Comparison of ENCODE assay signal across 8 cellular contexts in genomic region chr17:58352018-58352842, GRCh38. TPM values are rescaled to one million over a fixed set of nuclear protein-coding genes. Genes with fewer than 3 reads are reported as not detected.
A peak's percentile ranks its signal among the peaks of the same experiment; 100 is the strongest.
DNase-seq lines count a peak whose midpoint lies in the region; ATAC-seq and TF ChIP-seq lines count a peak whose summit lies in the region.

Gene SUPT4H1, minus strand, starts transcription at chr17:58352201. Its CDS starts 66 bp downstream, at chr17:58352135.

- peak within 1 kb of the TSS; percentile 92 to 95 for H3K27ac ChIP-seq in testis

- no peaks in the 10 kb centered on the region for H3K9me3 ChIP-seq in testis

- H3K36me3 ChIP-seq in testis (ENCODE audit: low read depth, missing control alignments), result no peaks in the 10 kb centered on the region

- no peaks in the 10 kb centered on the region for H3K9me3 Mint-ChIP-seq in activated naive CD8-positive, alpha-beta T cell (ENCODE audit: low read depth)

- 0% methylated on average over 44 to 63 of the region's 63 CpGs for WGBS in testis, 2 donors

- TF ChIP-seq CTCF in omental fat pad (IDR thresholded peaks at IDR 0.05) (no peak), testis (IDR thresholded peaks at IDR 0.05) (no peak)

- no peaks in the 10 kb centered on the region for H3K27me3 ChIP-seq in testis

- peak within 1 kb of the TSS; percentile 100 for H3K4me3 Mint-ChIP-seq in activated naive CD8-positive, alpha-beta T cell

- intact Hi-C loops in testis (cut with DNase I; ENCODE audit: low total_unique reads), result no loop called here

- peak; percentile 80 for DNase-seq in NCI-H1048 (lab: John Stamatoyannopoulos, UW)
- peak; percentile 36 for DNase-seq in glomerular endothelial cell (ENCODE audit: extremely low read depth, low read depth, low spot score)
- DNase-seq in omental fat pad (ENCODE audit: low spot score), result no peak
- DNase-seq in testis, result peak; percentile 91

- H3K36me3 Mint-ChIP-seq in activated naive CD8-positive, alpha-beta T cell, result peaks cover 21% of the 10 kb centered on the region

- H3K27ac Mint-ChIP-seq in activated naive CD8-positive, alpha-beta T cell, result peak within 1 kb of the TSS; percentile 99

- peak within 1 kb of the TSS; percentile 75 to 98 for H3K4me3 ChIP-seq in testis

- ATAC-seq in HG02610 (IDR thresholded peaks at IDR 0.05; ENCODE audit: unreplicated experiment) (peak; percentile 90), SK-N-SH treated with all-trans-retinoic acid at 6 μM for 48 hours (peak; percentile 97), omental fat pad (ENCODE audit: low FRiP score) (peak; percentile 93)

- TF ChIP-seq POLR2A in GM10847 (IDR thresholded peaks at IDR 0.05; ENCODE audit: extremely low read depth, insufficient read length) (peak; percentile 91), testis (IDR thresholded peaks at IDR 0.05) (peak; percentile 73)

- H3K27me3 Mint-ChIP-seq in activated naive CD8-positive, alpha-beta T cell, result no peaks in the 10 kb centered on the region

- H3K4me1 ChIP-seq in testis, result peaks cover 7% of the 10 kb centered on the region

- peaks cover 54% of the 10 kb centered on the region for H3K4me1 Mint-ChIP-seq in activated naive CD8-positive, alpha-beta T cell (ENCODE audit: low read depth)

TF ChIP-seq in SK-N-SH treated with all-trans-retinoic acid at 6 μM for 48 hours, 23 proteins besides CTCF, POLR2A, EP300 and RAD21:
- TF ChIP-seq CSDC2 (CRISPR knock-in tag; IDR thresholded peaks at IDR 0.05) (no peak), ZC3H10 (CRISPR knock-in tag; IDR thresholded peaks at IDR 0.05) (peak; percentile 33; the same call in 1 of the 2 replicates), ESRRG (CRISPR knock-in tag; IDR thresholded peaks at IDR 0.05) (no peak), ZNF8 (CRISPR knock-in tag; IDR thresholded peaks at IDR 0.05) (no peak), TCF4 (CRISPR knock-in tag; IDR thresholded peaks at IDR 0.05; ENCODE audit: borderline replicate concordance) (no peak), RARB (CRISPR knock-in tag; IDR thresholded peaks at IDR 0.05) (no peak), SNAI2 (CRISPR knock-in tag; IDR thresholded peaks at IDR 0.05) (peak; percentile 43; the same call in 1 of the 2 replicates), ZFP3 (CRISPR knock-in tag; IDR thresholded peaks at IDR 0.05) (no peak), ZNF70 (CRISPR knock-in tag; IDR thresholded peaks at IDR 0.05) (no peak)
- TF ChIP-seq, protein P1, sequence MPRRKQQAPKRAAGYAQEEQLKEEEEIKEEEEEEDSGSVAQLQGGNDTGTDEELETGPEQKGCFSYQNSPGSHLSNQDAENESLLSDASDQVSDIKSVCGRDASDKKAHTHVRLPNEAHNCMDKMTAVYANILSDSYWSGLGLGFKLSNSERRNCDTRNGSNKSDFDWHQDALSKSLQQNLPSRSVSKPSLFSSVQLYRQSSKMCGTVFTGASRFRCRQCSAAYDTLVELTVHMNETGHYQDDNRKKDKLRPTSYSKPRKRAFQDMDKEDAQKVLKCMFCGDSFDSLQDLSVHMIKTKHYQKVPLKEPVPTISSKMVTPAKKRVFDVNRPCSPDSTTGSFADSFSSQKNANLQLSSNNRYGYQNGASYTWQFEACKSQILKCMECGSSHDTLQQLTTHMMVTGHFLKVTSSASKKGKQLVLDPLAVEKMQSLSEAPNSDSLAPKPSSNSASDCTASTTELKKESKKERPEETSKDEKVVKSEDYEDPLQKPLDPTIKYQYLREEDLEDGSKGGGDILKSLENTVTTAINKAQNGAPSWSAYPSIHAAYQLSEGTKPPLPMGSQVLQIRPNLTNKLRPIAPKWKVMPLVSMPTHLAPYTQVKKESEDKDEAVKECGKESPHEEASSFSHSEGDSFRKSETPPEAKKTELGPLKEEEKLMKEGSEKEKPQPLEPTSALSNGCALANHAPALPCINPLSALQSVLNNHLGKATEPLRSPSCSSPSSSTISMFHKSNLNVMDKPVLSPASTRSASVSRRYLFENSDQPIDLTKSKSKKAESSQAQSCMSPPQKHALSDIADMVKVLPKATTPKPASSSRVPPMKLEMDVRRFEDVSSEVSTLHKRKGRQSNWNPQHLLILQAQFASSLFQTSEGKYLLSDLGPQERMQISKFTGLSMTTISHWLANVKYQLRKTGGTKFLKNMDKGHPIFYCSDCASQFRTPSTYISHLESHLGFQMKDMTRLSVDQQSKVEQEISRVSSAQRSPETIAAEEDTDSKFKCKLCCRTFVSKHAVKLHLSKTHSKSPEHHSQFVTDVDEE (CRISPR knock-in tag; IDR thresholded peaks at IDR 0.05), result no peak
TF ChIP-seq in SK-N-SH treated with all-trans-retinoic acid at 6 μM for 48 hours: peak in this region for 2.

RNA-seq across cellular contexts. Expression of gene SUPT4H1, which starts in this region (rescaled TPM):
- total RNA-seq in glomerular endothelial cell, result 45.0 and 45.8 TPM in 2 replicates
- total RNA-seq in omental fat pad, result 10 to 100 TPM; 42.1 to 49.2 (median 47.3) TPM
- total RNA-seq in testis, result 10 to 100 TPM; 59.3 to 64.4 TPM
- 98.5 TPM for polyA plus RNA-seq in testis (ENCODE audit: insufficient read depth, low read depth, low replicate concordance)
